In the genomic region with DNA sequence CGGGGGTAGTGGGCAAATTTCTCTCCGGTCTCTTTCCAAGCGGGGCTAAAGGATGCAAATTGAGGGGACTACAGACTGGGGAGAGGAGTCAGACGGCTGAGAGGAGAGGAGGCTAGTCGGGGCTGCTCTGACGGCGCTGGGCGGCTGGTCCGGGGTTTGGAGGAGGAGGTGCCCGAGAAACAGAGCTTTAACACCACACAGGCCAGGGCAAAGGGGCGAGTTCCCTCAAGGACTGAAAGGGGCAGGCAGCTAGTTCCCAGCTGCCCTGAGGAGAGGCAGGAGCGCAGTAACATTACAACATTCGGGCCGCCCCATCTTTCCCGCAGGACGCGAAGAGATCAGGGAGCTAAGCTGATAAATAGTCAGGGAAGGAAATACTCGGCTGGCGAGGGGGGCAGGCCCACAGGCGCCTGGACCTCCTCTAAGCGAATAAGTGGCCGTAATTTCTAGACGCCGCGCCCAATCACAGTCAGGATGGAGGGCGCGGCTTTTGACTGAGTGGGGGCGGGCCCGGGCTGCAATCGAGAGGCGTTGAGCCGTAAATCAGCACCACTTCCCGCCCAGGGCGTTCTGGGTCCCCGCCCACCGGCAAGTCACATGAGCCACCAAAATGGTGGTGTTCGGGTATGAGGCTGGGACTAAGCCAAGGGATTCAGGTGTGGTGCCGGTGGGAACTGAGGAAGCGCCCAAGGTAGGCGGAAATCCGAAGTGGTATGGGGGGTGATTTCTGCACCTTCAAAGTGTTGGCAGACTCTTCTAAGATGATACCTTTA, we compare ENCODE assay signal across 8 cellular contexts. TPM values are rescaled to one million over a fixed set of nuclear protein-coding genes. Genes with fewer than 3 reads are reported as not detected.
DNase-seq lines count a peak whose midpoint lies in the region; TF ChIP-seq lines count a peak whose summit lies in the region.

TMEM126B (plus strand) TSS at position 596 of the 773 bp plus-strand sequence; CDS start at position 611, 15 bp downstream.

- H3K9me3 Mint-ChIP-seq in neural crest cell = no peaks in the 10 kb centered on the region

- DNase-seq in HAP-1 (ENCODE audit: low spot score in 2 of 2) (peak; percentile 97 to 99), MM.1S (peak; percentile 98), SIG-M5 (lab: John Stamatoyannopoulos, UW) (peak; percentile 74), activated gamma-delta T cell (lab: John Stamatoyannopoulos, UW) (peak; percentile 83), fibroblast of the conjunctiva (ENCODE audit: low read depth) (peak; percentile 92), neural crest cell (ENCODE audit: low read depth, low spot score) (peak; percentile 89)

- no peaks in the 10 kb centered on the region for H3K9me2 ChIP-seq in MM.1S (replicated peaks; ENCODE audit: insufficient read depth, low read length)

- in situ Hi-C loops in HAP-1 (cut with MboI; ENCODE audit: low sequenced_read_pairs) = no loop called here

- peak within 1 kb of the TSS; percentile 90 for H3K4me2 ChIP-seq in MM.1S (ENCODE audit: low read depth, low read length)

- no peak for TF ChIP-seq CTCF in MM.1S (IDR thresholded peaks at IDR 0.05; ENCODE audit: low read length)
- TF ChIP-seq CTCF in neural crest cell (conservative IDR thresholded peaks at IDR 0.05) = no peak

- 0 out of 2 replicates have a peak, but pooled peaks cover 5% of the 10 kb centered on the region for H3K36me3 ChIP-seq in ES-I3 (ENCODE audit: insufficient read depth, low read length)
- H3K36me3 ChIP-seq in HAP-1 (replicated peaks) = peaks cover 6% of the 10 kb centered on the region
- H3K36me3 ChIP-seq in MM.1S (replicated peaks; ENCODE audit: insufficient read depth, low read length) = no peaks in the 10 kb centered on the region
- no peaks in the 10 kb centered on the region for H3K36me3 ChIP-seq in stomach smooth muscle (ENCODE audit: control insufficient read depth in 2 of 2, insufficient read depth in 2 of 2, low read length in 2 of 2)

- H3K9me3 ChIP-seq in ES-I3 (ENCODE audit: control insufficient read depth, insufficient read depth, low read length) = no peaks in the 10 kb centered on the region
- H3K9me3 ChIP-seq in HAP-1 = no peaks in the 10 kb centered on the region
- H3K9me3 ChIP-seq in MM.1S (replicated peaks; ENCODE audit: insufficient read depth, low read length) = no peaks in the 10 kb centered on the region
- no peaks in the 10 kb centered on the region for H3K9me3 ChIP-seq in stomach smooth muscle (ENCODE audit: control insufficient read depth in 2 of 2, low read length in 2 of 2)

- H3K4me1 Mint-ChIP-seq in neural crest cell = peaks cover 29% of the 10 kb centered on the region

- H3K27ac Mint-ChIP-seq in neural crest cell (ENCODE audit: unreplicated experiment) = peak within 1 kb of the TSS; percentile 99

- H2AFZ ChIP-seq in MM.1S (ENCODE audit: low read length) = peak within 1 kb of the TSS; percentile 89

- peaks cover 8% of the 10 kb centered on the region for H3K4me1 ChIP-seq in ES-I3 (ENCODE audit: insufficient read depth, low read length)
- H3K4me1 ChIP-seq in HAP-1 = peaks cover 35% of the 10 kb centered on the region
- peaks cover 5% of the 10 kb centered on the region; the same call in 1 of the 2 replicates for H3K4me1 ChIP-seq in MM.1S (ENCODE audit: low read length)
- H3K4me1 ChIP-seq in stomach smooth muscle (ENCODE audit: control insufficient read depth, insufficient read depth, low read length) = peaks cover 4% of the 10 kb centered on the region

- H3K27ac ChIP-seq in MM.1S (ENCODE audit: low read length) (peak within 1 kb of the TSS; percentile 10; the same call in 1 of the 2 replicates), stomach smooth muscle (ENCODE audit: low read length) (peak within 1 kb of the TSS; percentile 89)

- H3K4me3 ChIP-seq in HAP-1 = peak within 1 kb of the TSS; percentile 84
- H3K4me3 ChIP-seq in MM.1S (ENCODE audit: low read length) = peak within 1 kb of the TSS; percentile 91
- peak within 1 kb of the TSS; percentile 84 to 98 for H3K4me3 ChIP-seq in stomach smooth muscle (ENCODE audit: low read length in 2 of 2)

- H3K9ac ChIP-seq in ES-I3 (ENCODE audit: low read depth, low read length) (peak within 1 kb of the TSS; percentile 72), MM.1S (ENCODE audit: low read length) (peak within 1 kb of the TSS; percentile 66), stomach smooth muscle (ENCODE audit: low read length in 2 of 2) (peak within 1 kb of the TSS; percentile 90)

- H3K4me3 Mint-ChIP-seq in neural crest cell = peak within 1 kb of the TSS; percentile 100

- H3K36me3 Mint-ChIP-seq in neural crest cell (ENCODE audit: low read depth) = no peaks in the 10 kb centered on the region

- peaks cover 18% of the 10 kb centered on the region for H3K27me3 Mint-ChIP-seq in neural crest cell (ENCODE audit: low read depth)

- H3K79me2 ChIP-seq in MM.1S (ENCODE audit: low read length) = peaks cover 39% of the 10 kb centered on the region

- H3K27me3 ChIP-seq in HAP-1 (ENCODE audit: low read depth) (no peaks in the 10 kb centered on the region), MM.1S (replicated peaks; ENCODE audit: insufficient read depth, low read length) (no peaks in the 10 kb centered on the region), stomach smooth muscle (ENCODE audit: control insufficient read depth in 1 of 2, insufficient read depth in 2 of 2, low read length in 2 of 2) (no peaks in the 10 kb centered on the region)

- H3F3A ChIP-seq in MM.1S (ENCODE audit: insufficient read depth, low read length) = peaks cover 13% of the 10 kb centered on the region

- no peaks in the 10 kb centered on the region for H4K20me1 ChIP-seq in MM.1S (ENCODE audit: insufficient read depth, low read length)

RNA-seq across cellular contexts. Expression of gene TMEM126B, which starts in this region (rescaled TPM):
- total RNA-seq in neural crest cell = 48.4 and 48.6 TPM in 2 replicates

Comparison
In these comparisons a context has a peak if more than half of its experiments do, and no peak if none do; other contexts are left out.
1. Peak in every context shown above with its lines: DNase-seq, H3K4me3 ChIP-seq and H3K27ac ChIP-seq.